Comparison of ENCODE assay signal across 20 cellular contexts in genomic region chr22:49793871-49794270, GRCh38.
"Had no signal": no experiment of that assay in that cellular context is flagged by ENCODE, and none has a peak within 500 bp of the region (broad histone marks: within the 10 kb centered on the region; RNA-seq: fewer than 3 reads in every experiment).

No MANE protein-coding gene starts in this region.

- H3K4me2 ChIP-seq: neural progenitor cell had no signal

- H3K9me3 Mint-ChIP-seq: mesothelial cell of epicardium; natural killer cell treated with Interleukin-12 subunit alpha and Interleukin-12 subunit beta and Interleukin-15 and Interleukin-18, amount 100 ng/mL, for 72 hours; neural progenitor cell had no signal

- H3K27me3 ChIP-seq: dorsolateral prefrontal cortex, heart right ventricle, neural progenitor cell, ovary, stomach, tibial artery, upper lobe of right lung had no signal

- H3K27ac Mint-ChIP-seq: mesothelial cell of epicardium; natural killer cell treated with Interleukin-12 subunit alpha and Interleukin-12 subunit beta and Interleukin-15 and Interleukin-18, amount 100 ng/mL, for 72 hours; neural progenitor cell; progenitor cell of endocrine pancreas had no signal

- H3K36me3 ChIP-seq: neural progenitor cell, ovary had no signal

- H3K4me3 Mint-ChIP-seq: mesothelial cell of epicardium; natural killer cell treated with Interleukin-12 subunit alpha and Interleukin-12 subunit beta and Interleukin-15 and Interleukin-18, amount 100 ng/mL, for 72 hours; neural progenitor cell had no signal

- H3K9me3 ChIP-seq: heart right ventricle, ovary, stomach, tibial artery, upper lobe of right lung had no signal

- H3K9ac ChIP-seq: neural progenitor cell had no signal

- ATAC-seq: heart right ventricle; natural killer cell treated with Interleukin-12 subunit alpha and Interleukin-12 subunit beta and Interleukin-15 and Interleukin-18, amount 100 ng/mL, for 72 hours; sciatic nerve; upper lobe of right lung had no signal

- H3K4me3 ChIP-seq: dorsolateral prefrontal cortex, heart right ventricle, neural progenitor cell, ovary, skin epidermis, stomach, tibial artery, upper lobe of right lung had no signal

- H3K27ac ChIP-seq: heart right ventricle, neural progenitor cell, ovary, skin epidermis, tibial artery, upper lobe of right lung had no signal

- H3K4me1 ChIP-seq: neural progenitor cell had no signal

- DNase-seq: central memory CD4-positive, alpha-beta T cell; cortex of kidney; dorsolateral prefrontal cortex; effector CD8-positive, alpha-beta T cell; heart right ventricle; hypothalamus; kidney glomerular epithelial cell; nucleus accumbens; ovary; retina; stimulated activated naive CD4-positive, alpha-beta T cell; stomach; tibial artery; upper lobe of right lung had no signal

- H3K27me3 Mint-ChIP-seq: natural killer cell treated with Interleukin-12 subunit alpha and Interleukin-12 subunit beta and Interleukin-15 and Interleukin-18, amount 100 ng/mL, for 72 hours; progenitor cell of endocrine pancreas had no signal
